Comparison of ENCODE assay signal across 1 cellular context in genomic region chr6:69696273-69696672, GRCh38.
TF ChIP-seq lines count a peak whose summit lies in the region.

No MANE protein-coding gene starts in this region.

TF ChIP-seq in WTC11, 78 proteins besides CTCF, POLR2A, EP300 and RAD21 (continued from another document):
- TF ChIP-seq, protein P1, sequence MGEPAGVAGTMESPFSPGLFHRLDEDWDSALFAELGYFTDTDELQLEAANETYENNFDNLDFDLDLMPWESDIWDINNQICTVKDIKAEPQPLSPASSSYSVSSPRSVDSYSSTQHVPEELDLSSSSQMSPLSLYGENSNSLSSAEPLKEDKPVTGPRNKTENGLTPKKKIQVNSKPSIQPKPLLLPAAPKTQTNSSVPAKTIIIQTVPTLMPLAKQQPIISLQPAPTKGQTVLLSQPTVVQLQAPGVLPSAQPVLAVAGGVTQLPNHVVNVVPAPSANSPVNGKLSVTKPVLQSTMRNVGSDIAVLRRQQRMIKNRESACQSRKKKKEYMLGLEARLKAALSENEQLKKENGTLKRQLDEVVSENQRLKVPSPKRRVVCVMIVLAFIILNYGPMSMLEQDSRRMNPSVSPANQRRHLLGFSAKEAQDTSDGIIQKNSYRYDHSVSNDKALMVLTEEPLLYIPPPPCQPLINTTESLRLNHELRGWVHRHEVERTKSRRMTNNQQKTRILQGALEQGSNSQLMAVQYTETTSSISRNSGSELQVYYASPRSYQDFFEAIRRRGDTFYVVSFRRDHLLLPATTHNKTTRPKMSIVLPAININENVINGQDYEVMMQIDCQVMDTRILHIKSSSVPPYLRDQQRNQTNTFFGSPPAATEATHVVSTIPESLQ (CRISPR knock-in tag; IDR thresholded peaks at IDR 0.05), result no peak
- TF ChIP-seq CREB1 (CRISPR knock-in tag; IDR thresholded peaks at IDR 0.05) (no peak), NR1H2 (CRISPR knock-in tag; IDR thresholded peaks at IDR 0.05) (no peak), GABPB1 (CRISPR knock-in tag; IDR thresholded peaks at IDR 0.05) (no peak), ZNF317 (CRISPR knock-in tag; IDR thresholded peaks at IDR 0.05; ENCODE audit: borderline replicate concordance, low read depth) (no peak), SP1 (CRISPR knock-in tag; conservative IDR thresholded peaks at IDR 0.05) (no peak), SOX15 (CRISPR knock-in tag; IDR thresholded peaks at IDR 0.05) (no peak), JUN (CRISPR knock-in tag; IDR thresholded peaks at IDR 0.05) (no peak), ZNF423 (CRISPR knock-in tag; IDR thresholded peaks at IDR 0.05) (no peak), FOXJ3 (CRISPR knock-in tag; IDR thresholded peaks at IDR 0.05; ENCODE audit: borderline replicate concordance) (no peak), MYBL2 (CRISPR knock-in tag; IDR thresholded peaks at IDR 0.05) (no peak)
- TF ChIP-seq, protein P2, sequence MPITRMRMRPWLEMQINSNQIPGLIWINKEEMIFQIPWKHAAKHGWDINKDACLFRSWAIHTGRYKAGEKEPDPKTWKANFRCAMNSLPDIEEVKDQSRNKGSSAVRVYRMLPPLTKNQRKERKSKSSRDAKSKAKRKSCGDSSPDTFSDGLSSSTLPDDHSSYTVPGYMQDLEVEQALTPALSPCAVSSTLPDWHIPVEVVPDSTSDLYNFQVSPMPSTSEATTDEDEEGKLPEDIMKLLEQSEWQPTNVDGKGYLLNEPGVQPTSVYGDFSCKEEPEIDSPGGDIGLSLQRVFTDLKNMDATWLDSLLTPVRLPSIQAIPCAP (CRISPR knock-in tag; IDR thresholded peaks at IDR 0.05), result no peak
- TF ChIP-seq, protein P3, sequence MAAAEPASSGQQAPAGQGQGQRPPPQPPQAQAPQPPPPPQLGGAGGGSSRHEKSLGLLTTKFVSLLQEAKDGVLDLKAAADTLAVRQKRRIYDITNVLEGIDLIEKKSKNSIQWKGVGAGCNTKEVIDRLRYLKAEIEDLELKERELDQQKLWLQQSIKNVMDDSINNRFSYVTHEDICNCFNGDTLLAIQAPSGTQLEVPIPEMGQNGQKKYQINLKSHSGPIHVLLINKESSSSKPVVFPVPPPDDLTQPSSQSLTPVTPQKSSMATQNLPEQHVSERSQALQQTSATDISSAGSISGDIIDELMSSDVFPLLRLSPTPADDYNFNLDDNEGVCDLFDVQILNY (CRISPR knock-in tag; IDR thresholded peaks at IDR 0.05), result no peak
